16 cellular contexts compared by ENCODE assay signal in genomic region chr22:27612075-27612474, GRCh38.
DNase-seq lines count a peak whose midpoint lies in the region; ATAC-seq, FAIRE-seq and TF ChIP-seq lines count a peak whose summit lies in the region.
"Had no signal": no experiment of that assay in that cellular context is flagged by ENCODE, and none has a peak within 500 bp of the region (broad histone marks: within the 10 kb centered on the region; RNA-seq: fewer than 3 reads in every experiment).

No MANE protein-coding gene starts in this region.

- 68% methylated on average over 6 of the region's 6 CpGs; no CpG with 5 or more reads in 1 of the 2 experiments for WGBS in H1 (ENCODE audit: extremely low coverage in 1 of 2, insufficient coverage in 1 of 2, insufficient read length in 1 of 2, insufficient replicate concordance in 2 of 2, low coverage in 1 of 2, low lambda C conversion rate in 2 of 2, missing lambda C conversion rate in 1 of 2), 2 experiments

- no peak overlapping the region for H3K4ac ChIP-seq in H1 (replicated peaks; ENCODE audit: insufficient read length, low read depth, low read length)

- no peak for TF ChIP-seq RAD21 in H1 (IDR thresholded peaks at IDR 0.05 in 1 of 2, conservative IDR thresholded peaks at IDR 0.05 in 1 of 2; ENCODE audit: low read depth in 2 of 2, low read length in 2 of 2)

- no peaks in the 10 kb centered on the region for H3K36me3 ChIP-seq in SJCRH30
- H3K36me3 ChIP-seq in H1 (ENCODE audit: control insufficient read depth in 2 of 4, insufficient read depth in 4 of 4, low read length in 3 of 4), result no peaks in the 10 kb centered on the region

- no peak overlapping the region; the same call in 1 of the 2 replicates for H2BK5ac ChIP-seq in H1 (ENCODE audit: low read depth, low read length)

- no peak overlapping the region for H2BK120ac ChIP-seq in H1 (replicated peaks; ENCODE audit: low read depth, low read length)

- H2BK15ac ChIP-seq in H1 (ENCODE audit: low read length), result no peak overlapping the region

- H3K14ac ChIP-seq in H1 (ENCODE audit: insufficient read length), result no peak overlapping the region

- no peaks in the 10 kb centered on the region for H3K79me2 ChIP-seq in H1 (ENCODE audit: control insufficient read depth in 1 of 2, insufficient read depth in 2 of 2, low read length in 2 of 2)

- no peaks in the 10 kb centered on the region for H4K20me1 ChIP-seq in H1 (replicated peaks in 1 of 2; ENCODE audit: control insufficient read depth in 1 of 2, insufficient read depth in 2 of 2, low read length in 2 of 2)

- H3K27ac ChIP-seq in SJCRH30, result peak overlapping the region; percentile 11
- H3K27ac ChIP-seq in H1 (ENCODE audit: low read depth, low read length), result no peak overlapping the region

- no peak for ATAC-seq in left cardiac atrium
- ATAC-seq: PC-3 had no signal

- in situ Hi-C loops in KBM-7 (cut with MboI; ENCODE audit: low pct_unique_long_range_greater_than_20kb, low sequenced_read_pairs), result no loop called here

- H3K4me1 ChIP-seq in SJCRH30, result peaks cover 43% of the 10 kb centered on the region
- H3K4me1 ChIP-seq in H1 (replicated peaks in 1 of 4; ENCODE audit: control insufficient read depth in 3 of 4, insufficient read depth in 4 of 4, low read length in 3 of 4), result peaks cover 0 to 4% (median 2%) of the 10 kb centered on the region in 4 experiments; a peak in 4 of 7 replicates

- H3K4me2 ChIP-seq in H1 (ENCODE audit: insufficient read depth in 1 of 2, low read depth in 2 of 2, low read length in 2 of 2), result no peak overlapping the region

- H4K5ac ChIP-seq in H1 (ENCODE audit: insufficient read length, low read depth, low read length), result no peak overlapping the region

- FAIRE-seq in H1 (lab: Jason Lieb, UNC) (no peak), urothelium cell line (lab: Jason Lieb, UNC) (peak; percentile 20)

- H2AK5ac ChIP-seq in H1 (ENCODE audit: low read depth, low read length), result no peak overlapping the region

- no peak for TF ChIP-seq CTCF in H1 (IDR thresholded peaks at IDR 0.05; ENCODE audit: control extremely low read depth in 1 of 3, insufficient read depth in 1 of 3, low read depth in 1 of 3, low read length in 3 of 3)

- POLR2A ChIA-PET in H1 (lab: Charles Lee; ENCODE audit: partially characterized antibody), result no interaction called here

- CTCF ChIA-PET in H1 (lab: Charles Lee; ENCODE audit: partially characterized antibody), result interaction anchor here (0.6 to 1.9 kb wide), 5 partner anchors 9 to 71 kb away, joined by 3 to 4 read pairs (median 4); no protein-coding TSS in a partner anchor

- H3K56ac ChIP-seq in H1 (replicated peaks; ENCODE audit: insufficient read length, low read depth, low read length), result no peak overlapping the region

- H3K4me3 ChIP-seq in SJCRH30, result no peak overlapping the region
- no peak overlapping the region for H3K4me3 ChIP-seq in H1 (ENCODE audit: extremely low read depth in 1 of 4, insufficient read depth in 2 of 4, low read depth in 3 of 4, low read length in 4 of 4)

- intact Hi-C loops in left cardiac atrium (cut with DNase I), result no loop called here

- H2BK20ac ChIP-seq in H1 (ENCODE audit: low read length), result no peak overlapping the region

- DNase-seq in KBM-7 (peak; percentile 53), SJCRH30 (peak; percentile 49 to 62), H1 (ENCODE audit: low read depth in 1 of 2, low spot score in 2 of 2) (no peak), urothelium cell line (ENCODE audit: low spot score) (no peak), left cardiac atrium (no peak), DMS79 (lab: John Stamatoyannopoulos, UW) (no peak), T-helper 1 cell (no peak)
- DNase-seq: EL; H9; IMR-90; NCI-H1048; NCI-H1694; NCI-H345; NCI-H526 treated with DMSO at 0.1 percent for 48 hours; NK-92 treated with Interleukin-12 subunit alpha and Interleukin-12 subunit beta, amount 100 ng/mL, for 24 hours; PC-3 had no signal

- H3K79me1 ChIP-seq in H1 (ENCODE audit: low read depth, low read length), result no peaks in the 10 kb centered on the region

- H3K18ac ChIP-seq in H1 (ENCODE audit: extremely low read depth, low read length), result no peak overlapping the region

- H3K27me3 ChIP-seq in SJCRH30 (no peaks in the 10 kb centered on the region), H1 (replicated peaks in 1 of 4; ENCODE audit: control insufficient read depth in 3 of 4, extremely low read depth in 1 of 4, insufficient read depth in 3 of 4, low read length in 3 of 4) (no peaks in the 10 kb centered on the region; a peak in 4 of 7 replicates)

- no peak for TF ChIP-seq EP300 in H1 (IDR thresholded peaks at IDR 0.05; ENCODE audit: borderline replicate concordance in 1 of 2, low read depth in 2 of 2, low read length in 2 of 2)

- no peak overlapping the region for H3K9ac ChIP-seq in H1 (replicated peaks in 1 of 4; ENCODE audit: extremely low read depth in 1 of 4, low read depth in 3 of 4, low read length in 3 of 4)

- TF ChIP-seq POLR2A in H1 (IDR thresholded peaks at IDR 0.05; ENCODE audit: control extremely low read depth in 1 of 2, low read depth in 2 of 2, low read length in 2 of 2), result no peak

- H3K23me2 ChIP-seq in H1 (ENCODE audit: low read depth, low read length), result no peaks in the 10 kb centered on the region; the same call in 1 of the 2 replicates

- no peak overlapping the region for H2AFZ ChIP-seq in H1 (ENCODE audit: low read length)

- no peak overlapping the region for H4K91ac ChIP-seq in H1 (replicated peaks; ENCODE audit: insufficient read length, low read length)

- 0 out of 2 replicates have a peak overlapping the region, but pooled peaks have one; percentile 2 for H2BK12ac ChIP-seq in H1 (ENCODE audit: low read depth, low read length)

- no peaks in the 10 kb centered on the region for H3K9me3 ChIP-seq in SJCRH30 (replicated peaks)
- no peaks in the 10 kb centered on the region for H3K9me3 ChIP-seq in H1 (ENCODE audit: insufficient read depth in 2 of 2, low read depth in 1 of 2, low read length in 1 of 2)

- no peak overlapping the region for H3K23ac ChIP-seq in H1 (ENCODE audit: insufficient read length)

- H4K8ac ChIP-seq in H1 (ENCODE audit: extremely low read depth, insufficient read depth, low read length), result no peak overlapping the region

TF ChIP-seq in H1, 55 proteins besides CTCF, POLR2A, EP300 and RAD21 (continues in another document):
- no peak for TF ChIP-seq BCL11A (IDR thresholded peaks at IDR 0.05; ENCODE audit: low read depth in 2 of 2, low read length in 2 of 2)
- TF ChIP-seq GABPA (IDR thresholded peaks at IDR 0.05; ENCODE audit: borderline replicate concordance, insufficient read depth, low read length), result no peak
- TF ChIP-seq BRCA1 (IDR thresholded peaks at IDR 0.05; ENCODE audit: low read depth, low read length), result no peak
- no peak for TF ChIP-seq FOSL1 (IDR thresholded peaks at IDR 0.05; ENCODE audit: insufficient read depth, low read depth, low read length)
- TF ChIP-seq KDM5A (IDR thresholded peaks at IDR 0.05; ENCODE audit: low read length), result no peak
- no peak for TF ChIP-seq PHF8 (conservative IDR thresholded peaks at IDR 0.05; ENCODE audit: low read depth, low read length)
- no peak for TF ChIP-seq CREB1 (IDR thresholded peaks at IDR 0.05)
- no peak for TF ChIP-seq ATF2 (IDR thresholded peaks at IDR 0.05; ENCODE audit: low read length)
- no peak for TF ChIP-seq TAF7 (optimal IDR thresholded peaks at IDR 0.05; ENCODE audit: borderline replicate concordance, low read depth, low read length)

Comparison
In these comparisons a context has a peak if more than half of its experiments do, and no peak if none do; other contexts are left out.
1. DNase-seq: peak in KBM-7 (single experiment) and SJCRH30 (2 of 2); none in H1 (0 of 2), urothelium cell line (single experiment), left cardiac atrium (single experiment), DMS79 (single experiment) and T-helper 1 cell (0 of 5).